7 cellular contexts compared by ENCODE assay signal in the genomic region with DNA sequence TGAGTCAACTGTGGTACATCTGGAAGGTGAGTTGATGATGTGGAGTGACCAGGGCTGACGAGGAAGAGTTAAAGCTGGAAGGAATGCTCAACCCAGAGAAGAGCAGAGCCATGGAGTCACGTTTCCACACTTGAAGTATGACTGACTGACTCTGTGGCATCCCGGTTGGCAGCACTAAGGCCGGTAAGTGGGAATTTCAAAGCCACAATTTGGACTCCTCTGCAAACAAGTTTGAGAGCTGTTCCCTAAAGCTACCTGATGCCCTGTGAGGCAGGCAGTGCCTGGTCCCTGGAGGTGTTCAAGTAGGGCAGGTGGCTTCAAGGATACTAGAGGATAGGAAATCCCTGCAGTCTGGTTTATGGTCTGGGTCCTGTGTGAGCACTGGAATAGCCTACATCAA.
A peak's percentile ranks its signal among the peaks of the same experiment; 100 is the strongest.
DNase-seq lines count a peak whose midpoint lies in the region; ATAC-seq, FAIRE-seq and TF ChIP-seq lines count a peak whose summit lies in the region.

No MANE protein-coding gene starts in this region.

- H4K12ac ChIP-seq in trophoblast cell (ENCODE audit: low read depth, low read length), result peak overlapping the region; percentile 20

- no CpG with 5 or more reads among the region's 4 CpGs for WGBS in trophoblast cell (ENCODE audit: extremely low coverage, insufficient coverage, insufficient read length)

- no peak for TF ChIP-seq RAD21 in HCT116 (IDR thresholded peaks at IDR 0.05; ENCODE audit: low read depth)

- ATAC-seq in HCT116 (peak; percentile 20), HG03108 (IDR thresholded peaks at IDR 0.05; ENCODE audit: unreplicated experiment) (no peak)

- TF ChIP-seq POLR2A in HCT116 (IDR thresholded peaks at IDR 0.05; ENCODE audit: borderline replicate concordance, extremely low read depth, insufficient read depth, insufficient read length), result no peak

- peak overlapping the region; percentile 63 for H3K4ac ChIP-seq in trophoblast cell (ENCODE audit: low read depth, low read length)

- RAD21 ChIA-PET in HCT116 (lab: Charles Lee; ENCODE audit: low non-redundant PET in 1 of 2, low total read pairs in 2 of 2, uncharacterized antibody in 2 of 2, unreplicated experiment in 2 of 2), result interaction anchor here in 1 of 2 experiments (1.5 kb wide), 1 partner anchor 61 kb away, joined by 3 read pairs; no protein-coding TSS in a partner anchor

- no peak for DNase-seq in HCT116 (ENCODE audit: low read depth, low spot score)
- peak; percentile 62 for DNase-seq in RCC 7860 (ENCODE audit: low spot score)
- DNase-seq in fibroblast of peridontal ligament (ENCODE audit: extremely low read depth), result peak; percentile 34
- DNase-seq in trophoblast cell, result no peak
- no peak for DNase-seq in cortex of kidney (lab: John Stamatoyannopoulos, UW)
- DNase-seq in SW 1271 (lab: John Stamatoyannopoulos, UW), result no peak

- H3K4me1 ChIP-seq in HCT116 (ENCODE audit: control insufficient read depth in 1 of 2, insufficient read depth in 2 of 2, low read length in 2 of 2), result peaks cover 3 to 27% of the 10 kb centered on the region in 2 experiments; a peak in 3 of 4 replicates
- H3K4me1 ChIP-seq in trophoblast cell (ENCODE audit: control insufficient read depth in 1 of 2, insufficient read depth in 2 of 2, low read length in 2 of 2), result peaks cover 15 to 23% of the 10 kb centered on the region in 2 experiments

- H3K27me3 ChIP-seq in HCT116 (ENCODE audit: insufficient read depth, low read length), result no peaks in the 10 kb centered on the region
- H3K27me3 ChIP-seq in trophoblast cell (ENCODE audit: insufficient read depth, low read length), result no peaks in the 10 kb centered on the region

- H2AFZ ChIP-seq in HCT116 (ENCODE audit: low read depth, low read length, poor library complexity, severe bottlenecking) (peak overlapping the region; percentile 71), trophoblast cell (ENCODE audit: insufficient read depth, low read length, poor library complexity) (no peak overlapping the region)

- H3K36me3 ChIP-seq in HCT116 (ENCODE audit: control insufficient read depth in 1 of 2, insufficient read depth in 2 of 2, low read length in 2 of 2) (no peaks in the 10 kb centered on the region), trophoblast cell (ENCODE audit: control insufficient read depth in 1 of 2, insufficient read depth in 2 of 2, low read length in 2 of 2) (peaks cover 1 to 7% of the 10 kb centered on the region in 2 experiments)

- intact Hi-C loops in HCT116 (cut with micrococcal nuclease), result no loop called here

- H3K9me2 ChIP-seq in HCT116 (ENCODE audit: insufficient read depth), result no peaks in the 10 kb centered on the region

- no peak overlapping the region for H3K23ac ChIP-seq in trophoblast cell (ENCODE audit: low read length)

- peak overlapping the region; percentile 92 for H4K8ac ChIP-seq in trophoblast cell (ENCODE audit: low read depth, low read length)

- no TSS peak for BruUV-seq in HCT116 (replicated peaks; lab: Mats Ljungman, UMichigan)

- POLR2A ChIA-PET in HCT116 (lab: Charles Lee), result no interaction called here

- H3K4me3 ChIP-seq in HCT116 (replicated peaks in 1 of 2; ENCODE audit: low read depth in 1 of 2, low read length in 2 of 2) (peak overlapping the region in 1 of 2 experiments; percentile 47; a peak in 1 of 4 replicates), trophoblast cell (ENCODE audit: low read depth, low read length) (no peak overlapping the region)

- H3K18ac ChIP-seq in trophoblast cell (ENCODE audit: low read length), result peak overlapping the region; percentile 44

- H3K9me3 ChIP-seq in HCT116 (ENCODE audit: control insufficient read depth in 1 of 2, insufficient read depth in 1 of 2, low read depth in 1 of 2, low read length in 2 of 2) (no peaks in the 10 kb centered on the region), trophoblast cell (ENCODE audit: insufficient read depth, low read depth, low read length) (no peaks in the 10 kb centered on the region)

- H3K79me1 ChIP-seq in trophoblast cell (ENCODE audit: low read length), result peaks cover 31% of the 10 kb centered on the region

- H3K27ac ChIP-seq in HCT116 (ENCODE audit: low read depth, low read length) (no peak overlapping the region), trophoblast cell (ENCODE audit: low read depth, low read length) (peak overlapping the region; percentile 95)

- peak overlapping the region; percentile 75 for H2BK12ac ChIP-seq in trophoblast cell (ENCODE audit: low read length)

- H2BK120ac ChIP-seq in trophoblast cell (ENCODE audit: insufficient read depth, low read length, poor library complexity), result peak overlapping the region; percentile 98

- CTCF ChIA-PET in HCT116 (lab: Charles Lee), result interaction anchor here (0.6 to 2.6 kb wide), 4 partner anchors 9 to 159 kb away, joined by 3 to 9 read pairs (median 5); no protein-coding TSS in a partner anchor

- H4K20me1 ChIP-seq in HCT116 (ENCODE audit: insufficient read depth), result no peaks in the 10 kb centered on the region

- H3K4me2 ChIP-seq in HCT116 (ENCODE audit: low read length), result peak overlapping the region; percentile 78
- peak overlapping the region; percentile 17 for H3K4me2 ChIP-seq in trophoblast cell (ENCODE audit: low read length)

- H4K91ac ChIP-seq in trophoblast cell (ENCODE audit: low read depth, low read length), result peak overlapping the region; percentile 99

- peak overlapping the region; percentile 55 for H2AK5ac ChIP-seq in trophoblast cell (ENCODE audit: low read length)

- H3K9ac ChIP-seq in HCT116 (ENCODE audit: low read length) (peak overlapping the region; percentile 50), trophoblast cell (ENCODE audit: low read length) (no peak overlapping the region)

- TF ChIP-seq CTCF in HCT116 (IDR thresholded peaks at IDR 0.05 in 2 of 3, conservative IDR thresholded peaks at IDR 0.05 in 1 of 3; ENCODE audit: borderline replicate concordance in 1 of 3, insufficient read depth in 1 of 3, low read depth in 2 of 3, low read length in 2 of 3), result no peak

- H2BK5ac ChIP-seq in trophoblast cell (ENCODE audit: low read depth, low read length, poor library complexity), result peak overlapping the region; percentile 98

- peak; percentile 77 for FAIRE-seq in RCC 7860 (lab: Jason Lieb, UNC)

- H3K79me2 ChIP-seq in HCT116 (ENCODE audit: insufficient read depth, low read length), result no peaks in the 10 kb centered on the region
- H3K79me2 ChIP-seq in trophoblast cell (ENCODE audit: control insufficient read depth, insufficient read depth, low read length, poor library complexity), result peaks cover 11% of the 10 kb centered on the region

- peak overlapping the region; percentile 92 for H3K14ac ChIP-seq in trophoblast cell (ENCODE audit: low read length)

TF ChIP-seq in HCT116, 20 proteins besides CTCF, POLR2A, EP300 and RAD21:
- TF ChIP-seq JUND (IDR thresholded peaks at IDR 0.05), result no peak
- no peak for TF ChIP-seq EGR1 (IDR thresholded peaks at IDR 0.05; ENCODE audit: low read depth)
- no peak for TF ChIP-seq POLR2AphosphoS5 (IDR thresholded peaks at IDR 0.05; ENCODE audit: low read depth, low read length)
- no peak for TF ChIP-seq ZNF274 (IDR thresholded peaks at IDR 0.05; ENCODE audit: low read depth, low read length)
- TF ChIP-seq SIN3A (IDR thresholded peaks at IDR 0.05; ENCODE audit: low read depth), result no peak
- no peak for TF ChIP-seq SP1 (IDR thresholded peaks at IDR 0.05; ENCODE audit: low read depth)
- TF ChIP-seq ELF1 (IDR thresholded peaks at IDR 0.05; ENCODE audit: borderline replicate concordance, low read depth), result no peak
- TF ChIP-seq CEBPB (IDR thresholded peaks at IDR 0.05; ENCODE audit: low read depth), result no peak
- TF ChIP-seq CBX3 (IDR thresholded peaks at IDR 0.05; ENCODE audit: low read depth), result no peak
- TF ChIP-seq EZH2phosphoT487 (IDR thresholded peaks at IDR 0.05; ENCODE audit: borderline replicate concordance), result no peak
- TF ChIP-seq SRF (IDR thresholded peaks at IDR 0.05; ENCODE audit: low read depth), result no peak
- TF ChIP-seq, protein P1, sequence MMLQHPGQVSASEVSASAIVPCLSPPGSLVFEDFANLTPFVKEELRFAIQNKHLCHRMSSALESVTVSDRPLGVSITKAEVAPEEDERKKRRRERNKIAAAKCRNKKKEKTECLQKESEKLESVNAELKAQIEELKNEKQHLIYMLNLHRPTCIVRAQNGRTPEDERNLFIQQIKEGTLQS (IDR thresholded peaks at IDR 0.05), result no peak
- TF ChIP-seq FOSL1 (IDR thresholded peaks at IDR 0.05; ENCODE audit: low read depth), result no peak
- no peak for TF ChIP-seq MAX (IDR thresholded peaks at IDR 0.05)

Comparison
In these comparisons a context has a peak if more than half of its experiments do, and no peak if none do; other contexts are left out.
1. DNase-seq: peak in RCC 7860 (single experiment) and fibroblast of peridontal ligament (single experiment); none in HCT116 (single experiment), trophoblast cell (0 of 2), cortex of kidney (single experiment) and SW 1271 (0 of 2).